In genomic region chr5:29924107-29924506, GRCh38 we compare ENCODE assay signal across 30 cellular contexts.
"Had no signal": no experiment of that assay in that cellular context is flagged by ENCODE, and none has a peak within 500 bp of the region (broad histone marks: within the 10 kb centered on the region; RNA-seq: fewer than 3 reads in every experiment).

No MANE protein-coding gene starts in this region.

- H2AFZ ChIP-seq: parathyroid adenoma had no signal

- DNase-seq: nephron progenitor cell; occipital lobe; ovary; posterior cingulate gyrus; psoas muscle; right cardiac atrium; right lobe of liver; sigmoid colon; small intestine; stimulated activated CD4-positive, alpha-beta T cell treated with anti-CD3 and anti-CD28 coated beads, Interleukin-15, amount 100 ng/mL, for 24 hours; stimulated activated CD4-positive, alpha-beta T cell treated with anti-CD3 and anti-CD28 coated beads, Interleukin-2, amount 100 ng/mL, for 24 hours; stimulated activated CD4-positive, alpha-beta T cell treated with anti-CD3 and anti-CD28 coated beads, Interleukin-2, amount 100 ng/mL, for 48 hours; stimulated activated CD4-positive, alpha-beta T cell treated with anti-CD3 and anti-CD28 coated beads, Interleukin-4, amount 100 ng/mL, for 24 hours; stimulated activated naive B cell treated with anti-CD40 and anti-IgM and Interleukin-4, amounts not matched to agents 10 μg/mL and 1 μg/mL and 100 μg/mL, for 72 hours; stimulated activated naive CD4-positive, alpha-beta T cell treated with Interleukin-2 at 50 U/mL for 16 hours; stomach; thyroid gland; trophoblast cell; upper lobe of left lung had no signal

- H3K79me2 ChIP-seq: parathyroid adenoma had no signal

- H3K4me3 Mint-ChIP-seq: natural killer cell treated with Interleukin-12 subunit alpha and Interleukin-12 subunit beta and Interleukin-15 and Interleukin-18, amount 100 ng/mL, for 72 hours; nephron progenitor cell; neural crest cell; stimulated activated effector memory CD8-positive, alpha-beta T cell treated with anti-CD3 and anti-CD28 coated beads, Interleukin-12 subunit alpha, Interleukin-12 subunit beta, amount 100 ng/mL, for 72 hours; stimulated activated naive B cell treated with anti-CD40 and anti-IgM and Interleukin-4, amounts not matched to agents 10 μg/mL and 1 μg/mL and 100 μg/mL, for 72 hours; stimulated activated naive CD8-positive, alpha-beta T cell treated with anti-CD3 and anti-CD28 coated beads, Interleukin-15, Interleukin-2, amounts not matched to agents 100 ng/mL and 50 ng/mL, for 24 hours had no signal

- ATAC-seq: natural killer cell treated with Interleukin-12 subunit alpha and Interleukin-12 subunit beta and Interleukin-15 and Interleukin-18, amount 100 ng/mL, for 72 hours; psoas muscle; right cardiac atrium; right lobe of liver; stimulated activated effector memory CD8-positive, alpha-beta T cell treated with anti-CD3 and anti-CD28 coated beads, Interleukin-12 subunit alpha, Interleukin-12 subunit beta, amount 100 ng/mL, for 72 hours; stimulated activated naive B cell treated with anti-CD40 and anti-IgM and Interleukin-4, amounts not matched to agents 10 μg/mL and 1 μg/mL and 100 μg/mL, for 72 hours had no signal

- H3K27me3 Mint-ChIP-seq: natural killer cell treated with Interleukin-12 subunit alpha and Interleukin-12 subunit beta and Interleukin-15 and Interleukin-18, amount 100 ng/mL, for 72 hours; progenitor cell of endocrine pancreas; stimulated activated naive B cell treated with anti-CD40 and anti-IgM and Interleukin-4, amounts not matched to agents 10 μg/mL and 1 μg/mL and 100 μg/mL, for 72 hours; stimulated activated naive CD8-positive, alpha-beta T cell treated with anti-CD3 and anti-CD28 coated beads, Interleukin-15, Interleukin-2, amounts not matched to agents 100 ng/mL and 50 ng/mL, for 24 hours had no signal

- H3K4me3 ChIP-seq: ovary, psoas muscle, right lobe of liver, sigmoid colon, stomach, thoracic aorta, thyroid gland, tibial nerve, upper lobe of left lung, vagina had no signal

- H3K27ac ChIP-seq: neutrophil, ovary, parathyroid adenoma, psoas muscle, right lobe of liver, sigmoid colon, stomach, thoracic aorta, thyroid gland, tibial nerve, upper lobe of left lung, vagina had no signal

- H3K9me3 ChIP-seq: neutrophil, ovary, psoas muscle, right lobe of liver, sigmoid colon, thoracic aorta, thyroid gland, tibial nerve, upper lobe of left lung, vagina had no signal

- H3K27me3 ChIP-seq: neutrophil, ovary, right lobe of liver, sigmoid colon, stomach, thyroid gland, tibial nerve, upper lobe of left lung, vagina had no signal

- H3K36me3 ChIP-seq: neutrophil, ovary, right lobe of liver, sigmoid colon, stomach, thoracic aorta, thyroid gland, tibial nerve, upper lobe of left lung, vagina had no signal

- FAIRE-seq: small intestine, urothelium cell line had no signal

- H3K9me3 Mint-ChIP-seq: nephron progenitor cell, neural crest cell had no signal

- H3K36me3 Mint-ChIP-seq: stimulated activated effector memory CD8-positive, alpha-beta T cell treated with anti-CD3 and anti-CD28 coated beads, Interleukin-12 subunit alpha, Interleukin-12 subunit beta, amount 100 ng/mL, for 72 hours; stimulated activated naive B cell treated with anti-CD40 and anti-IgM and Interleukin-4, amounts not matched to agents 10 μg/mL and 1 μg/mL and 100 μg/mL, for 72 hours had no signal

- H3K4me1 ChIP-seq: parathyroid adenoma, psoas muscle, right lobe of liver, sigmoid colon, stomach, thyroid gland, tibial nerve, upper lobe of left lung, vagina had no signal

- H3K4me1 Mint-ChIP-seq: nephron progenitor cell; neural crest cell; stimulated activated effector memory CD8-positive, alpha-beta T cell treated with anti-CD3 and anti-CD28 coated beads, Interleukin-12 subunit alpha, Interleukin-12 subunit beta, amount 100 ng/mL, for 72 hours; stimulated activated naive B cell treated with anti-CD40 and anti-IgM and Interleukin-4, amounts not matched to agents 10 μg/mL and 1 μg/mL and 100 μg/mL, for 72 hours had no signal

- H3K27ac Mint-ChIP-seq: natural killer cell treated with Interleukin-12 subunit alpha and Interleukin-12 subunit beta and Interleukin-15 and Interleukin-18, amount 100 ng/mL, for 72 hours; nephron progenitor cell; progenitor cell of endocrine pancreas; stimulated activated effector memory CD8-positive, alpha-beta T cell treated with anti-CD3 and anti-CD28 coated beads, Interleukin-12 subunit alpha, Interleukin-12 subunit beta, amount 100 ng/mL, for 72 hours; stimulated activated naive B cell treated with anti-CD40 and anti-IgM and Interleukin-4, amounts not matched to agents 10 μg/mL and 1 μg/mL and 100 μg/mL, for 72 hours; stimulated activated naive CD8-positive, alpha-beta T cell treated with anti-CD3 and anti-CD28 coated beads, Interleukin-15, Interleukin-2, amounts not matched to agents 100 ng/mL and 50 ng/mL, for 24 hours had no signal

- H3K9ac ChIP-seq: parathyroid adenoma had no signal
